ENCODE assay signal across 26 cellular contexts in the genomic region with DNA sequence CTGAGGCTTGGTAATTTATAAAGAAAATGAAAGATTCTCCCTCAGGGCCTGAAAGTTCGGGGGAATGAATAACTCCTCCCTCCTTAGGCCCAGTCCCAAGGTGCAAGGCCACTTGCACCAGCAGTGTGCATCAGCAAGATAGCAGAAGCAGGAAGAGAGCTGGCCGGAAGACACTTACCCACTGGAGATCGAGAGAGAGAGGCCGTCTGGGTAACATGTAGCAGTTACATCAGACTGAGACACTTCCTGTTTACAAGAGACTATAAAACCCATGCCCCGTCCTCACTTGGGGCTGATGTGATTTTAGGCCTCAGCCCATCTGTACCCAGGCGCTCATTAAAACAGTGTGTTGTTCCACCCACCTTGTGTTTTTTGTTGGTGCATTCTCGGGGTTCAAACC.
DNase-seq lines count a peak whose midpoint lies in the region; ATAC-seq, FAIRE-seq and TF ChIP-seq lines count a peak whose summit lies in the region.
"Had no signal": no experiment of that assay in that cellular context is flagged by ENCODE, and none has a peak within 500 bp of the region (broad histone marks: within the 10 kb centered on the region; RNA-seq: fewer than 3 reads in every experiment).

No MANE protein-coding gene starts in this region.

- CTCF ChIA-PET in activated CD4-positive, alpha-beta T cell treated with anti-CD3 and anti-CD28 coated beads for 36 hours (lab: Charles Lee), result no interaction called here
- CTCF ChIA-PET in endothelial cell of umbilical vein (lab: Charles Lee), result no interaction called here

- H3K4me2 ChIP-seq in endothelial cell of umbilical vein (ENCODE audit: insufficient read depth, low read length), result no peak overlapping the region

- dilution Hi-C loops in endothelial cell of umbilical vein (cut with MboI; ENCODE audit: extremely low pct_ligation_motif_present, low sequenced_read_pairs), result no loop called here

- H3K27ac Mint-ChIP-seq in activated CD4-positive, alpha-beta T cell treated with anti-CD3 and anti-CD28 coated beads for 36 hours, result peak overlapping the region; percentile 59
- peak overlapping the region; percentile 62 for H3K27ac Mint-ChIP-seq in T-helper 2 cell treated with Interferon-gamma antibody and Interleukin-4, amounts not matched to agents 5 μg/mL and 100 μg/mL, for 36 hours
- H3K27ac Mint-ChIP-seq: activated CD4-positive, alpha-beta memory T cell treated with anti-CD3 and anti-CD28 coated beads, Interleukin-2, amount 10 ng/mL, durations not matched to agents 7 days and 5 days; activated T-cell treated with anti-CD3 and anti-CD28 coated beads, Interleukin-2, amount 50 U/mL, for 24 hours had no signal

- no peak for FAIRE-seq in endothelial cell of umbilical vein (lab: Jason Lieb, UNC)
- FAIRE-seq: pancreas had no signal

- H3K27me3 ChIP-seq in endothelial cell of umbilical vein (ENCODE audit: control insufficient read depth in 2 of 2, insufficient read depth in 2 of 2, low read length in 2 of 2), result no peaks in the 10 kb centered on the region
- H3K27me3 ChIP-seq: ascending aorta, pancreas, right atrium auricular region had no signal

- no peaks in the 10 kb centered on the region for H3K27me3 Mint-ChIP-seq in activated CD4-positive, alpha-beta T cell treated with anti-CD3 and anti-CD28 coated beads for 36 hours
- H3K27me3 Mint-ChIP-seq in T-helper 2 cell treated with Interferon-gamma antibody and Interleukin-4, amounts not matched to agents 5 μg/mL and 100 μg/mL, for 36 hours (ENCODE audit: low read depth), result no peaks in the 10 kb centered on the region
- H3K27me3 Mint-ChIP-seq: activated CD4-positive, alpha-beta memory T cell treated with anti-CD3 and anti-CD28 coated beads, Interleukin-2, amount 10 ng/mL, durations not matched to agents 7 days and 5 days; activated naive CD4-positive, alpha-beta T cell treated with anti-CD3 and anti-CD28 coated beads, Interleukin-2, amount 50 U/mL, for 24 hours; activated T-cell treated with anti-CD3 and anti-CD28 coated beads, Interleukin-2, amount 50 U/mL, for 24 hours; natural killer cell treated with Interleukin-12 subunit alpha and Interleukin-12 subunit beta and Interleukin-15 and Interleukin-18, amount 100 ng/mL, for 72 hours had no signal

- no peaks in the 10 kb centered on the region for H3K36me3 ChIP-seq in endothelial cell of umbilical vein (ENCODE audit: control insufficient read depth in 2 of 2, extremely low read depth in 1 of 2, insufficient read depth in 2 of 2, low read length in 2 of 2)
- H3K36me3 ChIP-seq: ascending aorta, left ventricle myocardium inferior, pancreas, right atrium auricular region had no signal

- no peak for TF ChIP-seq POLR2A in endothelial cell of umbilical vein (IDR thresholded peaks at IDR 0.05; ENCODE audit: low read depth, low read length)

- POLR2A ChIA-PET in activated CD4-positive, alpha-beta T cell treated with anti-CD3 and anti-CD28 coated beads for 36 hours (lab: Charles Lee), result no interaction called here
- POLR2A ChIA-PET in endothelial cell of umbilical vein (lab: Charles Lee), result no interaction called here

- no TSS peak for BruUV-seq in endothelial cell of umbilical vein (replicated peaks; lab: Mats Ljungman, UMichigan)

- no peaks in the 10 kb centered on the region for H3K79me2 ChIP-seq in endothelial cell of umbilical vein (ENCODE audit: control insufficient read depth, insufficient read depth, low read length)

- H4K20me1 ChIP-seq in endothelial cell of umbilical vein (replicated peaks; ENCODE audit: control insufficient read depth, extremely low read depth, insufficient read depth, low read length), result no peaks in the 10 kb centered on the region

- TF ChIP-seq CTCF in endothelial cell of umbilical vein (IDR thresholded peaks at IDR 0.05; ENCODE audit: extremely low read depth in 1 of 2, insufficient read depth in 1 of 2, low read depth in 1 of 2, low read length in 2 of 2), result no peak

- H3K4me3 Mint-ChIP-seq in activated CD4-positive, alpha-beta T cell treated with anti-CD3 and anti-CD28 coated beads for 36 hours, result no peak overlapping the region
- no peak overlapping the region for H3K4me3 Mint-ChIP-seq in T-helper 2 cell treated with Interferon-gamma antibody and Interleukin-4, amounts not matched to agents 5 μg/mL and 100 μg/mL, for 36 hours
- H3K4me3 Mint-ChIP-seq: activated CD4-positive, alpha-beta memory T cell treated with anti-CD3 and anti-CD28 coated beads, Interleukin-2, amount 10 ng/mL, durations not matched to agents 7 days and 5 days; activated naive CD4-positive, alpha-beta T cell treated with anti-CD3 and anti-CD28 coated beads, Interleukin-2, amount 50 U/mL, for 24 hours; activated T-cell treated with anti-CD3 and anti-CD28 coated beads, Interleukin-2, amount 50 U/mL, for 24 hours; natural killer cell treated with Interleukin-12 subunit alpha and Interleukin-12 subunit beta and Interleukin-15 and Interleukin-18, amount 100 ng/mL, for 72 hours had no signal

- no peak overlapping the region for H3K4me3 ChIP-seq in endothelial cell of umbilical vein (replicated peaks in 1 of 3; ENCODE audit: insufficient read depth in 1 of 3, low read depth in 1 of 3, low read length in 3 of 3)
- H3K4me3 ChIP-seq: ascending aorta, left ventricle myocardium inferior, pancreas, right atrium auricular region had no signal

- no peak overlapping the region for H3K9ac ChIP-seq in endothelial cell of umbilical vein (replicated peaks; ENCODE audit: extremely low read depth, insufficient read depth, low read length)

- H3K36me3 Mint-ChIP-seq in activated CD4-positive, alpha-beta T cell treated with anti-CD3 and anti-CD28 coated beads for 36 hours (ENCODE audit: low read depth), result no peaks in the 10 kb centered on the region
- H3K36me3 Mint-ChIP-seq in T-helper 2 cell treated with Interferon-gamma antibody and Interleukin-4, amounts not matched to agents 5 μg/mL and 100 μg/mL, for 36 hours (ENCODE audit: low read depth), result peaks cover 2% of the 10 kb centered on the region
- H3K36me3 Mint-ChIP-seq: activated naive CD4-positive, alpha-beta T cell treated with anti-CD3 and anti-CD28 coated beads, Interleukin-2, amount 50 U/mL, for 24 hours; natural killer cell treated with Interleukin-12 subunit alpha and Interleukin-12 subunit beta and Interleukin-15 and Interleukin-18, amount 100 ng/mL, for 72 hours had no signal

- H3K9me1 ChIP-seq in endothelial cell of umbilical vein (replicated peaks; ENCODE audit: control insufficient read depth, extremely low read depth, insufficient read depth, low read length), result no peaks in the 10 kb centered on the region

- H3K9me3 Mint-ChIP-seq in activated CD4-positive, alpha-beta T cell treated with anti-CD3 and anti-CD28 coated beads for 36 hours (ENCODE audit: low read depth), result peaks cover 2% of the 10 kb centered on the region
- H3K9me3 Mint-ChIP-seq in T-helper 2 cell treated with Interferon-gamma antibody and Interleukin-4, amounts not matched to agents 5 μg/mL and 100 μg/mL, for 36 hours, result peaks cover 29% of the 10 kb centered on the region
- H3K9me3 Mint-ChIP-seq: activated naive CD4-positive, alpha-beta T cell treated with anti-CD3 and anti-CD28 coated beads, Interleukin-2, amount 50 U/mL, for 24 hours; natural killer cell treated with Interleukin-12 subunit alpha and Interleukin-12 subunit beta and Interleukin-15 and Interleukin-18, amount 100 ng/mL, for 72 hours had no signal

- no peaks in the 10 kb centered on the region for H3K9me3 ChIP-seq in endothelial cell of umbilical vein (replicated peaks; ENCODE audit: control insufficient read depth, insufficient read depth, low read length)
- H3K9me3 ChIP-seq: ascending aorta, pancreas had no signal

- peaks cover 2% of the 10 kb centered on the region for H3K4me1 ChIP-seq in endothelial cell of umbilical vein (ENCODE audit: control insufficient read depth, extremely low read depth, insufficient read depth, low read length)
- H3K4me1 ChIP-seq: ascending aorta, left ventricle myocardium inferior, pancreas, right atrium auricular region had no signal

- intact Hi-C loops in activated CD4-positive, alpha-beta T cell treated with anti-CD3 and anti-CD28 coated beads for 36 hours (cut with DNase I, micrococcal nuclease), result no loop called here
- intact Hi-C loops in endothelial cell of umbilical vein (cut with micrococcal nuclease), result no loop called here

- H3K27ac ChIP-seq in endothelial cell of umbilical vein (ENCODE audit: insufficient read depth, low read depth, low read length), result no peak overlapping the region
- H3K27ac ChIP-seq: ascending aorta, left ventricle myocardium inferior, pancreas, right atrium auricular region, VCaP had no signal

- H3K4me1 Mint-ChIP-seq in activated CD4-positive, alpha-beta T cell treated with anti-CD3 and anti-CD28 coated beads for 36 hours, result peaks cover 6% of the 10 kb centered on the region
- peaks cover 4% of the 10 kb centered on the region for H3K4me1 Mint-ChIP-seq in T-helper 2 cell treated with Interferon-gamma antibody and Interleukin-4, amounts not matched to agents 5 μg/mL and 100 μg/mL, for 36 hours (ENCODE audit: low read depth)

- peak overlapping the region; percentile 91 for H2AFZ ChIP-seq in endothelial cell of umbilical vein (ENCODE audit: low read depth, low read length)

- no peak for DNase-seq in activated CD4-positive, alpha-beta T cell treated with anti-CD3 and anti-CD28 coated beads for 36 hours
- no peak for DNase-seq in activated CD4-positive, alpha-beta T cell treated with anti-CD3 and anti-CD28 coated beads for 48 hours
- peak; percentile 17 for DNase-seq in HT1080 (ENCODE audit: low read depth)
- DNase-seq in T-helper 2 cell treated with Interferon-gamma antibody and Interleukin-4, amounts not matched to agents 5 μg/mL and 100 μg/mL, for 36 hours (ENCODE audit: low spot score), result no peak
- no peak for DNase-seq in endothelial cell of umbilical vein (ENCODE audit: low read depth, low spot score)
- DNase-seq in stimulated activated CD4-positive, alpha-beta T cell treated with anti-CD3 and anti-CD28 coated beads, Interleukin-4, amount 100 ng/mL, for 24 hours, result no peak
- DNase-seq in NCI-H1694 (lab: John Stamatoyannopoulos, UW), result no peak
- DNase-seq: activated CD4-positive, alpha-beta memory T cell treated with anti-CD3 and anti-CD28 coated beads, Interleukin-2, amount 10 ng/mL, durations not matched to agents 7 days and 5 days; activated T-cell treated with anti-CD3 and anti-CD28 coated beads, Interleukin-2, amount 50 U/mL, for 24 hours; AML-193; caudate nucleus; COR-L47; DMS79; foreskin fibroblast; left ventricle myocardium inferior; midbrain; NCI-H1436; NCI-H2171 treated with DMSO at 0.1 percent for 48 hours; NCI-H524 treated with DMSO at 0.1 percent for 48 hours; pancreas had no signal

- ATAC-seq in activated CD4-positive, alpha-beta T cell treated with anti-CD3 and anti-CD28 coated beads for 36 hours, result peak; percentile 12
- ATAC-seq in HG02840 (IDR thresholded peaks at IDR 0.05; ENCODE audit: low FRiP score, unreplicated experiment), result no peak
- ATAC-seq: natural killer cell treated with Interleukin-12 subunit alpha and Interleukin-12 subunit beta and Interleukin-15 and Interleukin-18, amount 100 ng/mL, for 72 hours; pancreas had no signal

TF ChIP-seq in endothelial cell of umbilical vein, 7 proteins besides CTCF, POLR2A, EP300 and RAD21:
- TF ChIP-seq POLR2AphosphoS5 (IDR thresholded peaks at IDR 0.05; ENCODE audit: insufficient read depth, low read depth, low read length), result no peak
